Comparison of ENCODE assay signal across 8 cellular contexts in genomic region chr3:150410311-150411105, GRCh38. TPM values are rescaled to one million over a fixed set of nuclear protein-coding genes. Genes with fewer than 3 reads are reported as not detected.
A peak's percentile ranks its signal among the peaks of the same experiment; 100 is the strongest.
DNase-seq lines count a peak whose midpoint lies in the region; ATAC-seq and TF ChIP-seq lines count a peak whose summit lies in the region.

No MANE protein-coding gene starts in this region.

- peak overlapping the region; percentile 93 for H3K4me3 ChIP-seq in brain microvascular endothelial cell (ENCODE audit: low read depth, low read length)
- H3K4me3 ChIP-seq in iPS-18a (ENCODE audit: low read length) = peak overlapping the region; percentile 90
- peak overlapping the region; percentile 89 to 92 (median 89) for H3K4me3 ChIP-seq in sigmoid colon

- no peak for TF ChIP-seq EP300 in sigmoid colon (IDR thresholded peaks at IDR 0.05)

- in situ Hi-C loops in brain microvascular endothelial cell (cut with HindIII; ENCODE audit: low pct_ligation_motif_present, low sequenced_read_pairs) = no loop called here

- H3K27me3 ChIP-seq in brain microvascular endothelial cell (replicated peaks) (no peaks in the 10 kb centered on the region), iPS-18a (ENCODE audit: control insufficient read depth, insufficient read depth, low read length) (no peaks in the 10 kb centered on the region), sigmoid colon (no peaks in the 10 kb centered on the region)

- no peak for TF ChIP-seq POLR2A in sigmoid colon (IDR thresholded peaks at IDR 0.05)

- peak overlapping the region; percentile 54 for H3K9ac ChIP-seq in iPS-18a (ENCODE audit: low read length)

- no peaks in the 10 kb centered on the region for H3K9me3 Mint-ChIP-seq in T-helper 1 cell treated with Interleukin-12 subunit alpha and Interleukin-12 subunit beta and Interleukin-4 antibody, amounts not matched to agents 30 μg/mL and 1 μg/mL, for 36 hours

- H3K9me3 ChIP-seq in iPS-18a (ENCODE audit: control insufficient read depth, low read depth, low read length) (no peaks in the 10 kb centered on the region), sigmoid colon (no peaks in the 10 kb centered on the region)

- H3K27ac ChIP-seq in brain microvascular endothelial cell (peak overlapping the region; percentile 95), iPS-18a (ENCODE audit: low read length) (no peak overlapping the region), sigmoid colon (peak overlapping the region; percentile 96 to 100 (median 98))

- H3K27me3 Mint-ChIP-seq in T-helper 1 cell treated with Interleukin-12 subunit alpha and Interleukin-12 subunit beta and Interleukin-4 antibody, amounts not matched to agents 30 μg/mL and 1 μg/mL, for 36 hours (ENCODE audit: low read depth) = peaks cover 9% of the 10 kb centered on the region

- H3K4me1 Mint-ChIP-seq in T-helper 1 cell treated with Interleukin-12 subunit alpha and Interleukin-12 subunit beta and Interleukin-4 antibody, amounts not matched to agents 30 μg/mL and 1 μg/mL, for 36 hours (ENCODE audit: low read depth) = peaks cover 49% of the 10 kb centered on the region

- H3K36me3 Mint-ChIP-seq in T-helper 1 cell treated with Interleukin-12 subunit alpha and Interleukin-12 subunit beta and Interleukin-4 antibody, amounts not matched to agents 30 μg/mL and 1 μg/mL, for 36 hours (ENCODE audit: low read depth) = peaks cover 20% of the 10 kb centered on the region

- intact Hi-C loops in sigmoid colon (cut with DNase I) = loop anchor here (1.0 to 5.0 kb wide), 4 partner anchors 42 to 183 kb away; no protein-coding TSS in a partner anchor

- H3K4me1 ChIP-seq in iPS-18a (ENCODE audit: control insufficient read depth, low read depth, low read length) (peaks cover 37% of the 10 kb centered on the region), sigmoid colon (peaks cover 0 to 49% (median 31%) of the 10 kb centered on the region in 4 donors)

- H3K36me3 ChIP-seq in brain microvascular endothelial cell (replicated peaks) (peaks cover 15% of the 10 kb centered on the region), iPS-18a (ENCODE audit: control insufficient read depth, low read depth, low read length) (no peaks in the 10 kb centered on the region), sigmoid colon (no peaks in the 10 kb centered on the region)

- H3K4me3 Mint-ChIP-seq in T-helper 1 cell treated with Interleukin-12 subunit alpha and Interleukin-12 subunit beta and Interleukin-4 antibody, amounts not matched to agents 30 μg/mL and 1 μg/mL, for 36 hours = peak overlapping the region; percentile 84

- 0 to 1% methylated on average over 68 of the region's 68 CpGs for WGBS in sigmoid colon, 2 donors

- ATAC-seq in HG03342 (IDR thresholded peaks at IDR 0.05; ENCODE audit: unreplicated experiment) (no peak), HG03025 (IDR thresholded peaks at IDR 0.05; ENCODE audit: low FRiP score, unreplicated experiment) (no peak)

- DNase-seq in Daoy (ENCODE audit: low read depth) (peak; percentile 53), HT-29 (ENCODE audit: low spot score) (peak; percentile 69), brain microvascular endothelial cell (no peak), sigmoid colon (peak; percentile 75)

- TF ChIP-seq CTCF in brain microvascular endothelial cell (IDR thresholded peaks at IDR 0.05; ENCODE audit: low read depth, low read length, missing control alignments) (no peak), sigmoid colon (IDR thresholded peaks at IDR 0.05) (no peak)

- peak overlapping the region; percentile 64 for H3K27ac Mint-ChIP-seq in T-helper 1 cell treated with Interleukin-12 subunit alpha and Interleukin-12 subunit beta and Interleukin-4 antibody, amounts not matched to agents 30 μg/mL and 1 μg/mL, for 36 hours

RNA-seq across cellular contexts. Expression of gene TSC22D2, which starts 2.4 kb away (rescaled TPM):
- 3.2 and 9.1 TPM in 2 replicates for total RNA-seq in Daoy (2014; rRNA removed; shearing (Covaris generic))
- total RNA-seq in HT-29 (2014; rRNA removed; shearing (Covaris generic)) = 5.7 and 6.0 TPM in 2 replicates
- 10 to 100 TPM; 14.6 to 24.9 (median 17.8) TPM for total RNA-seq in sigmoid colon
- polyA plus RNA-seq in sigmoid colon = 10 to 100 TPM in 1 of 3 donors, 1 to 10 TPM in 2; 6.6 to 12.5 (median 8.0) TPM
